15 cellular contexts compared by ENCODE assay signal in the genomic region with DNA sequence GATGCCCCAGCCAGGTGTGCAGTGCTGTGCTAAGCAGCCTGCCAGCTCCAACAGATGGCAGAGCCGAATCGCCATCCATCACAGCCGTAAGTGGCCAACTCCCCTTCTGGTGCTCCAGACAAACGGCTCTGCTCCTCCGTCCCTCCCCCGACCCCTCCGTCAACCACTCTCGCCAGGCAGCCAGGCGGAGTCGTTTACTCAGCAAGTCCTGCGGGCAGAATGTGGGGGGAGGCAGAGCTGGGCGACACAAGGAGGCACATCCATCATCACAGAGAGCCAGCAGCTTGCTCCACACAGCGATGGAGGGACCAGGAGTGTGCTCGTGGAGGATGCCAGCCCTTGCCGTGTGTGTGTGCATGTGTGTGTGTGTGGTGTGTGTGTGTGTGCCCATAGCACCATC.
DNase-seq lines count a peak whose midpoint lies in the region; ATAC-seq, FAIRE-seq and TF ChIP-seq lines count a peak whose summit lies in the region.
"Had no signal": no experiment of that assay in that cellular context is flagged by ENCODE, and none has a peak within 500 bp of the region (broad histone marks: within the 10 kb centered on the region; RNA-seq: fewer than 3 reads in every experiment).

No MANE protein-coding gene starts in this region.

- H4K8ac ChIP-seq in H9 (replicated peaks; ENCODE audit: insufficient read length, low read depth, low read length), result no peak overlapping the region

- no peak overlapping the region for H2BK12ac ChIP-seq in H9 (ENCODE audit: insufficient read length, low read depth, low read length)

- H3K9me3 ChIP-seq in H9 (ENCODE audit: control insufficient read depth, low read depth, low read length) (no peaks in the 10 kb centered on the region), Karpas-422 (ENCODE audit: low read length) (no peaks in the 10 kb centered on the region)
- H3K9me3 ChIP-seq: left ventricle myocardium inferior, ovary, suprapubic skin had no signal

- TF ChIP-seq CTCF in H9 (conservative IDR thresholded peaks at IDR 0.05), result no peak

- peaks cover 37 to 59% of the 10 kb centered on the region in 2 experiments for H3K4me1 Mint-ChIP-seq in H9
- H3K4me1 Mint-ChIP-seq: activated CD4-positive, alpha-beta T cell treated with anti-CD3 and anti-CD28 coated beads for 36 hours had no signal

- H3K9ac ChIP-seq in H9 (ENCODE audit: extremely low read depth, insufficient read length, low read length) (no peak overlapping the region), Karpas-422 (ENCODE audit: low read length) (no peak overlapping the region)

- peaks cover 54% of the 10 kb centered on the region for H3K27me3 Mint-ChIP-seq in H9 (ENCODE audit: low read depth)

- H3T11ph ChIP-seq in H9 (ENCODE audit: low read length), result no peak overlapping the region

- no peak overlapping the region for H4K5ac ChIP-seq in H9 (ENCODE audit: insufficient read length, low read depth, low read length)

- no peak overlapping the region for H3K4me3 ChIP-seq in Karpas-422 (ENCODE audit: low read length)
- H3K4me3 ChIP-seq: left ventricle myocardium inferior, ovary, suprapubic skin had no signal

- H3K4me3 Mint-ChIP-seq in H9, result peak overlapping the region in 1 of 2 experiments; percentile 26; a peak in 1 of 5 replicates
- H3K4me3 Mint-ChIP-seq: activated CD4-positive, alpha-beta T cell treated with anti-CD3 and anti-CD28 coated beads for 36 hours had no signal

- H3K14ac ChIP-seq in H9 (ENCODE audit: insufficient read depth, low read length), result peak overlapping the region; percentile 33; the same call in 1 of the 2 replicates

- peak overlapping the region; percentile 22 for H3K18ac ChIP-seq in H9 (ENCODE audit: insufficient read length, low read depth, low read length)

- H4K91ac ChIP-seq in H9 (ENCODE audit: insufficient read length, low read depth, low read length), result no peak overlapping the region

- H2BK20ac ChIP-seq in H9 (ENCODE audit: low read depth, low read length, poor library complexity, severe bottlenecking), result no peak overlapping the region

- no peaks in the 10 kb centered on the region for H3K79me1 ChIP-seq in H9 (ENCODE audit: insufficient read depth, low read depth, low read length, poor library complexity, severe bottlenecking)

- peaks cover 10% of the 10 kb centered on the region for H3K4me1 ChIP-seq in H9 (ENCODE audit: insufficient read depth, low read length)
- H3K4me1 ChIP-seq in Karpas-422 (ENCODE audit: low read length), result peaks cover 8% of the 10 kb centered on the region
- H3K4me1 ChIP-seq: left ventricle myocardium inferior, suprapubic skin had no signal

- H4K20me1 ChIP-seq in H9 (ENCODE audit: control insufficient read depth, insufficient read depth, insufficient read length), result no peaks in the 10 kb centered on the region
- H4K20me1 ChIP-seq in Karpas-422 (ENCODE audit: insufficient read depth, low read depth, low read length), result no peaks in the 10 kb centered on the region

- H2AFZ ChIP-seq in H9 (ENCODE audit: low read length) (no peak overlapping the region), Karpas-422 (ENCODE audit: low read length) (no peak overlapping the region)

- no peak overlapping the region for H2BK5ac ChIP-seq in H9 (ENCODE audit: insufficient read length, low read length)

- H3K56ac ChIP-seq in H9 (ENCODE audit: insufficient read length, low read depth, low read length), result no peak overlapping the region

- H3K4me2 ChIP-seq in H9 (ENCODE audit: insufficient read depth, insufficient read length, low read length) (no peak overlapping the region), Karpas-422 (ENCODE audit: low read depth, low read length, poor library complexity, severe bottlenecking) (no peak overlapping the region)

- H3K36me3 ChIP-seq in Karpas-422 (ENCODE audit: insufficient read depth, low read length), result no peaks in the 10 kb centered on the region
- H3K36me3 ChIP-seq: left ventricle myocardium inferior, ovary, suprapubic skin had no signal

- H3K79me2 ChIP-seq in H9 (ENCODE audit: insufficient read depth, low read length) (no peaks in the 10 kb centered on the region), Karpas-422 (ENCODE audit: low read length) (no peaks in the 10 kb centered on the region)

- no peak overlapping the region for H2BK15ac ChIP-seq in H9 (ENCODE audit: low read depth, low read length)

- no peaks in the 10 kb centered on the region for H3K23me2 ChIP-seq in H9 (ENCODE audit: insufficient read length, low read depth, low read length, poor library complexity, severe bottlenecking)

- H3K27ac Mint-ChIP-seq in H9, result peak overlapping the region in 1 of 3 experiments; percentile 44; a peak in 1 of 7 replicates
- H3K27ac Mint-ChIP-seq: activated CD4-positive, alpha-beta T cell treated with anti-CD3 and anti-CD28 coated beads for 36 hours had no signal

- H3K27me3 ChIP-seq in H9 (ENCODE audit: insufficient read depth, low read length) (no peaks in the 10 kb centered on the region; the same call in 1 of the 2 replicates), Karpas-422 (ENCODE audit: low read length) (no peaks in the 10 kb centered on the region)
- H3K27me3 ChIP-seq: ovary had no signal

- peak; percentile 75 for DNase-seq in COLO668 (lab: John Stamatoyannopoulos, UW; ENCODE audit: unreplicated experiment)
- no peak for DNase-seq in H9
- peak; percentile 75 for DNase-seq in NCI-H2107 treated with DMSO at 0.1 percent for 48 hours (lab: John Stamatoyannopoulos, UW; ENCODE audit: unreplicated experiment)
- peak; percentile 9 for DNase-seq in RPMI8226
- DNase-seq in Ammon's horn (ENCODE audit: low spot score), result no peak
- DNase-seq in RCC 7860 (ENCODE audit: low spot score), result no peak
- DNase-seq in Karpas-422, result no peak
- DNase-seq: activated CD4-positive, alpha-beta T cell treated with anti-CD3 and anti-CD28 coated beads for 36 hours; GOT3; left ventricle myocardium inferior; ovary; stimulated activated CD4-positive, alpha-beta T cell treated with anti-CD3 and anti-CD28 coated beads, Interleukin-4, amount 100 ng/mL, for 24 hours; stimulated activated CD8-positive, alpha-beta memory T cell treated with anti-CD3 and anti-CD28 coated beads, Interleukin-4, amount 100 ng/mL, for 48 hours had no signal

- no peaks in the 10 kb centered on the region for H3K9me2 ChIP-seq in Karpas-422 (replicated peaks; ENCODE audit: insufficient read depth, low read length)

- H3K27ac ChIP-seq in H9 (ENCODE audit: insufficient read length, low read depth, low read length), result no peak overlapping the region
- H3K27ac ChIP-seq in Karpas-422 (ENCODE audit: low read length), result no peak overlapping the region
- H3K27ac ChIP-seq: left ventricle myocardium inferior, ovary, suprapubic skin had no signal

- H3K4ac ChIP-seq in H9 (ENCODE audit: low read depth, low read length), result no peak overlapping the region

- H2BK120ac ChIP-seq in H9 (ENCODE audit: low read depth, low read length, poor library complexity, severe bottlenecking), result no peak overlapping the region

- H3K9me3 Mint-ChIP-seq in H9, result no peaks in the 10 kb centered on the region; a peak in 1 of 5 replicates

- no peak overlapping the region for H3K23ac ChIP-seq in H9 (ENCODE audit: insufficient read length, low read depth, low read length)

- no peak for ATAC-seq in HG03095 (IDR thresholded peaks at IDR 0.05; ENCODE audit: unreplicated experiment)
- ATAC-seq: activated CD4-positive, alpha-beta T cell treated with anti-CD3 and anti-CD28 coated beads for 36 hours had no signal

- FAIRE-seq in RCC 7860 (lab: Jason Lieb, UNC), result no peak

- WGBS in H9 (ENCODE audit: extremely low coverage, insufficient read length, low lambda C conversion rate), result no CpG with 5 or more reads among the region's 15 CpGs

- H3K36me3 Mint-ChIP-seq in H9 (ENCODE audit: insufficient read depth in 1 of 3, low read depth in 3 of 3), result no peaks in the 10 kb centered on the region; a peak in 2 of 7 replicates

- H2AK5ac ChIP-seq in H9 (ENCODE audit: insufficient read length, low read length), result no peak overlapping the region

Comparison
In these comparisons a context has a peak if more than half of its experiments do, and no peak if none do; other contexts are left out.
1. DNase-seq: peak in COLO668 (single experiment), NCI-H2107 treated with DMSO at 0.1 percent for 48 hours (single experiment) and RPMI8226 (single experiment); none in H9 (single experiment), Ammon's horn (single experiment), RCC 7860 (single experiment) and Karpas-422 (single experiment).